Comparison of ENCODE assay signal across 32 cellular contexts in the genomic region with DNA sequence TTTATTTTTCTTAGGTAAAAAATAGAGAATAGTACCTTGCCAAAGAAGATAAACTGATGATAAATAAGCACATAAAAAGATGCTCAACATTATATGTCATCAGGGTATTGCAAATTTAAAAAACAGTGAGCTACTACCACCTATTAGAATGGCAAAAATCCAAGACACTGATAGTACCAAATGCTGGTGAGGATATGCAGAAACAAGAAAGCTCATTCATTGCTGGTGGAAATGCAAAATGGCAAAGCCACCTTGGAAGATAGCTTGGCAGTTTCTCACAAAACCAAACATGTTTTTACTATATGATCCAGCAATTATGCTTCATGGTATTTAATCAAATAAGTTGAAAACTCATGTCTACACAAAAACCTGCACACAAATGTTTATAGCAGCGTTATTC. TPM values are rescaled to one million over a fixed set of nuclear protein-coding genes. Genes with fewer than 3 reads are reported as not detected.
DNase-seq lines count a peak whose midpoint lies in the region; ATAC-seq, FAIRE-seq and TF ChIP-seq lines count a peak whose summit lies in the region.
"Had no signal": no experiment of that assay in that cellular context is flagged by ENCODE, and none has a peak within 500 bp of the region (broad histone marks: within the 10 kb centered on the region; RNA-seq: fewer than 3 reads in every experiment).

No MANE protein-coding gene starts in this region.

- peak overlapping the region; percentile 11 for H2AFZ ChIP-seq in Karpas-422 (ENCODE audit: low read length)
- peak overlapping the region; percentile 54 for H2AFZ ChIP-seq in K562 (ENCODE audit: low read depth, low read length)

- CTCF ChIA-PET in K562 (lab: Yijun Ruan, JAX; ENCODE audit: low intra/inter-chr PET ratio) = no interaction called here

- H3K4me2 ChIP-seq in Karpas-422 (ENCODE audit: low read depth, low read length, poor library complexity, severe bottlenecking) = no peak overlapping the region
- H3K4me2 ChIP-seq in K562 (ENCODE audit: insufficient read depth, low read length) = no peak overlapping the region
- H3K4me2 ChIP-seq: A549, BLaER1 had no signal

- no TSS peak for BruUV-seq in K562 (replicated peaks; lab: Mats Ljungman, UMichigan)

- H3K27ac ChIP-seq in Karpas-422 (ENCODE audit: low read length) = no peak overlapping the region
- peak overlapping the region; percentile 79 for H3K27ac ChIP-seq in K562 (ENCODE audit: extremely low read depth, low read depth, low read length)
- H3K27ac ChIP-seq: 22Rv1, A549, BLaER1, C4-2B had no signal

- H3K9me2 ChIP-seq in Karpas-422 (replicated peaks; ENCODE audit: insufficient read depth, low read length) = no peaks in the 10 kb centered on the region

- H3K9me3 ChIP-seq in Karpas-422 (ENCODE audit: low read length) = no peaks in the 10 kb centered on the region
- no peaks in the 10 kb centered on the region for H3K9me3 ChIP-seq in K562 (replicated peaks; ENCODE audit: control insufficient read depth, insufficient read depth, low read depth, low read length)
- H3K9me3 ChIP-seq: A549, BE2C, BLaER1, Caco-2 had no signal

- no peaks in the 10 kb centered on the region for H4K20me1 ChIP-seq in Karpas-422 (ENCODE audit: insufficient read depth, low read depth, low read length)
- no peaks in the 10 kb centered on the region for H4K20me1 ChIP-seq in K562 (replicated peaks; ENCODE audit: control insufficient read depth, insufficient read depth, low read length)
- H4K20me1 ChIP-seq: BLaER1; BLaER1 treated with 17β-estradiol and CSF1 and Interleukin-3, amounts not matched to agents 10 nM and 100 nM had no signal

- no peak for ATAC-seq in K562
- ATAC-seq: A549; CD8-positive, alpha-beta T cell had no signal

- FAIRE-seq in K562 (lab: Jason Lieb, UNC) = no peak
- FAIRE-seq: A204.1, A549, D721Med had no signal

- no peak for TF ChIP-seq POLR2A in K562 (conservative IDR thresholded peaks at IDR 0.05)
- TF ChIP-seq POLR2A in erythroblast (IDR thresholded peaks at IDR 0.05; ENCODE audit: low read length) = no peak

- no peak for TF ChIP-seq CTCF in K562 (IDR thresholded peaks at IDR 0.05 in 2 of 3, conservative IDR thresholded peaks at IDR 0.05 in 1 of 3; ENCODE audit: insufficient read depth in 2 of 3, low read depth in 1 of 3, low read length in 3 of 3)

- no peak for DNase-seq in Karpas-422
- DNase-seq in K562 (ENCODE audit: extremely low read depth in 1 of 4, low spot score in 3 of 4) = no peak
- peak; percentile 43 to 53 for DNase-seq in erythroblast (lab: John Stamatoyannopoulos, UW)
- DNase-seq in NCI-H146 treated with DMSO at 0.1 percent for 48 hours (lab: John Stamatoyannopoulos, UW; ENCODE audit: unreplicated experiment) = no peak
- DNase-seq in HCEC 1CT = no peak
- no peak for DNase-seq in hepatic stellate cell (ENCODE audit: low spot score)
- DNase-seq: 8988T; ACHN; BE2C; C1 segment of cervical spinal cord; Caco-2; Calu3; CD4-positive, alpha-beta memory T cell; CD4-positive, alpha-beta T cell; CD4-positive, CD25-positive, alpha-beta regulatory T cell; CD8-positive, alpha-beta memory T cell; CD8-positive, alpha-beta T cell; COR-L47; DMS 273 treated with DMSO at 0.1 percent for 48 hours; DMS153; DMS53; DMS79; DMS79 treated with DMSO at 0.1 percent for 48 hours; DND-41; EL had no signal

- H3K9me1 ChIP-seq in K562 (ENCODE audit: control insufficient read depth, insufficient read depth, low read length) = no peaks in the 10 kb centered on the region

- TF ChIP-seq RAD21 in K562 (CRISPR knock-in tag; conservative IDR thresholded peaks at IDR 0.05 in 1 of 2, IDR thresholded peaks at IDR 0.05 in 1 of 2) = no peak

- no peak overlapping the region for H3K4me3 ChIP-seq in Karpas-422 (ENCODE audit: low read length)
- no peak overlapping the region for H3K4me3 ChIP-seq in K562
- H3K4me3 ChIP-seq: A549; BLaER1; BLaER1 treated with 17β-estradiol and CSF1 and Interleukin-3, amounts not matched to agents 10 nM and 100 nM had no signal

- in situ Hi-C loops in K562 (cut with MboI) = no loop called here

- intact Hi-C loops in K562 (cut with micrococcal nuclease) = no loop called here

- H3K27me3 ChIP-seq in Karpas-422 (ENCODE audit: low read length) = no peaks in the 10 kb centered on the region
- H3K27me3 ChIP-seq in K562 (ENCODE audit: control insufficient read depth in 2 of 2, insufficient read depth in 2 of 2, low read length in 2 of 2) = no peaks in the 10 kb centered on the region
- H3K27me3 ChIP-seq: BE2C; BLaER1; BLaER1 treated with 17β-estradiol and CSF1 and Interleukin-3, amounts not matched to agents 10 nM and 100 nM had no signal

- H3K4me1 ChIP-seq in Karpas-422 (ENCODE audit: low read length) = peaks cover 74% of the 10 kb centered on the region
- H3K4me1 ChIP-seq in K562 (replicated peaks in 1 of 2; ENCODE audit: control insufficient read depth in 2 of 2, insufficient read depth in 2 of 2, low read length in 2 of 2) = peaks cover 26 to 82% of the 10 kb centered on the region in 2 experiments
- H3K4me1 ChIP-seq: BE2C had no signal

- TF ChIP-seq EP300 in K562 (IDR thresholded peaks at IDR 0.05; ENCODE audit: low read length) = no peak

- POLR2A ChIA-PET in K562 (lab: Yijun Ruan, JAX) = interaction anchor here (1.7 to 3.2 kb wide), 2 partner anchors 12 to 129 kb away, joined by 5 to 13 read pairs; a partner anchor contains a TSS

- H3K9ac ChIP-seq in Karpas-422 (ENCODE audit: low read length) = no peak overlapping the region
- peak overlapping the region in 1 of 2 experiments; percentile 65; a peak in 1 of 4 replicates for H3K9ac ChIP-seq in K562 (ENCODE audit: insufficient read depth in 1 of 2, low read depth in 2 of 2, low read length in 2 of 2)
- H3K9ac ChIP-seq: BLaER1 had no signal

- no peaks in the 10 kb centered on the region for H3K79me2 ChIP-seq in Karpas-422 (ENCODE audit: low read length)
- peaks cover 7% of the 10 kb centered on the region; the same call in 1 of the 3 replicates for H3K79me2 ChIP-seq in K562 (ENCODE audit: control insufficient read depth, insufficient read depth, low read length)

- H3K36me3 ChIP-seq in Karpas-422 (ENCODE audit: insufficient read depth, low read length) (no peaks in the 10 kb centered on the region), K562 (ENCODE audit: control insufficient read depth, insufficient read depth, low read length) (no peaks in the 10 kb centered on the region)
- H3K36me3 ChIP-seq: BE2C; BLaER1; BLaER1 treated with 17β-estradiol and CSF1 and Interleukin-3, amounts not matched to agents 10 nM and 100 nM had no signal

- 23% methylated on average over 1 of the region's 1 CpG for WGBS in K562 (ENCODE audit: insufficient coverage, low coverage, missing lambda C conversion rate)

TF ChIP-seq in K562, 482 proteins besides CTCF, POLR2A, EP300 and RAD21:
- TF ChIP-seq RBM25 (IDR thresholded peaks at IDR 0.05; ENCODE audit: low read depth, low read length, severe bottlenecking) = peak; percentile 96
- no peak for TF ChIP-seq KDM2B (CRISPR knock-in tag; IDR thresholded peaks at IDR 0.05)
TF ChIP-seq in K562: peak in this region for 1.

RNA-seq across cellular contexts. Expression of a gene that starts 46.4 kb away (rescaled TPM):
- total RNA-seq in Karpas-422 (2014; rRNA removed; shearing (Covaris generic); ENCODE audit: low replicate concordance) = 100 and 137 TPM in 2 replicates
- 50.8 and 171 TPM in 2 replicates for total RNA-seq in K562 (2011; cell fraction: chromatin; rRNA removed; ENCODE audit: low replicate concordance)
- 21.7 and 26.6 TPM in 2 replicates for total RNA-seq in K562 (2011; cell fraction: nucleolus; rRNA removed)
- 72.6 and 106 TPM in 2 replicates for total RNA-seq in K562 (2011; cell fraction: nucleoplasm; rRNA removed)
- total RNA-seq in K562 (2014; rRNA removed) (33.0 and 34.4 TPM in 2 replicates), K562 (2014; rRNA removed; fragmentation: Illumina TruSeq; extraction: Trizol) (57.1 and 62.6 TPM in 2 replicates), K562 (2015; rRNA removed; fragmentation: Illumina TruSeq; extraction: Trizol) (51.5 and 55.1 TPM in 2 replicates), K562 (2021) (47.4 and 47.8 TPM in 2 replicates)
- polyA plus RNA-seq in K562 (2011; rRNA removed) (61.6 and 99.5 TPM in 2 replicates), K562 (2014; fragmentation: Illumina TruSeq; extraction: Trizol) (41.9 and 43.1 TPM in 2 replicates), K562 (2014; fragmentation: Nextera tagmentation; extraction: Ambion mirVana) (100 to 1,000 TPM; 108 to 110 TPM), K562 (2014; rRNA removed) (47.3 and 48.0 TPM in 2 replicates)
- 16.1 and 24.9 TPM in 2 replicates for polyA plus RNA-seq in K562 (2011; cell fraction: cytosol; rRNA removed)
- 39.1 and 51.7 TPM in 2 replicates for polyA plus RNA-seq in K562 (2011; cell fraction: nucleus; rRNA removed)
- 32.5 and 74.9 TPM in 2 replicates for polyA plus RNA-seq in K562 (2012)
- 67.8 and 85.7 TPM in 2 replicates for polyA minus RNA-seq in K562 (2011; rRNA and poly(A)+ RNA removed)
- 20.5 and 31.8 TPM in 2 replicates for polyA minus RNA-seq in K562 (2011; cell fraction: cytosol; rRNA and poly(A)+ RNA removed)
- 45.6 and 53.3 TPM in 2 replicates for polyA minus RNA-seq in K562 (2011; cell fraction: nucleus; rRNA and poly(A)+ RNA removed)

Comparison
In these comparisons a context has a peak if more than half of its experiments do, and no peak if none do; other contexts are left out.
1. DNase-seq: peak in erythroblast (2 of 2); none in Karpas-422 (single experiment), K562 (0 of 4), NCI-H146 treated with DMSO at 0.1 percent for 48 hours (single experiment), HCEC 1CT (single experiment) and hepatic stellate cell (single experiment).